Comparison of ENCODE assay signal across 1 cellular context in genomic region chr14:68814376-68815287, GRCh38.
TF ChIP-seq lines count a peak whose summit lies in the region.

No MANE protein-coding gene starts in this region.

TF ChIP-seq in K562, 482 proteins besides CTCF, POLR2A, EP300 and RAD21 (continued from another document):
- TF ChIP-seq ZNF639 (CRISPR knock-in tag; conservative IDR thresholded peaks at IDR 0.05 in 1 of 2, IDR thresholded peaks at IDR 0.05 in 1 of 2), result 0 out of 4 replicates have a peak, but pooled peaks of 1 of the 2 experiments have one; percentile 29
- 0 out of 2 replicates have a peak, but pooled peaks have one; percentile 12 for TF ChIP-seq VEZF1 (CRISPR knock-in tag; IDR thresholded peaks at IDR 0.05)
- no peak for TF ChIP-seq ATF7 (IDR thresholded peaks at IDR 0.05)
- TF ChIP-seq ZNF583 (CRISPR knock-in tag; IDR thresholded peaks at IDR 0.05), result no peak
- peak; percentile 33; the same call in 1 of the 2 replicates for TF ChIP-seq SMAD4 (CRISPR knock-in tag; conservative IDR thresholded peaks at IDR 0.05)
- TF ChIP-seq ZBTB2 (IDR thresholded peaks at IDR 0.05), result 0 out of 2 replicates have a peak, but pooled peaks have one; percentile 19
- no peak for TF ChIP-seq TAF9B (IDR thresholded peaks at IDR 0.05; ENCODE audit: partially characterized antibody)
- TF ChIP-seq MTA1 (IDR thresholded peaks at IDR 0.05; ENCODE audit: borderline replicate concordance), result peak; percentile 51; the same call in 1 of the 2 replicates
- TF ChIP-seq GABPA (tag; conservative IDR thresholded peaks at IDR 0.05; ENCODE audit: low read depth), result no peak
- TF ChIP-seq MAZ (CRISPR knock-in tag; conservative IDR thresholded peaks at IDR 0.05 in 1 of 2, IDR thresholded peaks at IDR 0.05 in 1 of 2), result peak in 1 of 2 experiments; percentile 39; a peak in 2 of 4 replicates
- no peak for TF ChIP-seq PHF8 (IDR thresholded peaks at IDR 0.05; ENCODE audit: borderline replicate concordance, low read length)
- 0 out of 2 replicates have a peak, but pooled peaks have one; percentile 35 for TF ChIP-seq ZNF197 (CRISPR knock-in tag; IDR thresholded peaks at IDR 0.05; ENCODE audit: low read depth)
- no peak for TF ChIP-seq DNMT1 (IDR thresholded peaks at IDR 0.05)
- TF ChIP-seq ZNF146 (CRISPR knock-in tag; IDR thresholded peaks at IDR 0.05; ENCODE audit: unreplicated experiment), result no peak
